In the genomic region with DNA sequence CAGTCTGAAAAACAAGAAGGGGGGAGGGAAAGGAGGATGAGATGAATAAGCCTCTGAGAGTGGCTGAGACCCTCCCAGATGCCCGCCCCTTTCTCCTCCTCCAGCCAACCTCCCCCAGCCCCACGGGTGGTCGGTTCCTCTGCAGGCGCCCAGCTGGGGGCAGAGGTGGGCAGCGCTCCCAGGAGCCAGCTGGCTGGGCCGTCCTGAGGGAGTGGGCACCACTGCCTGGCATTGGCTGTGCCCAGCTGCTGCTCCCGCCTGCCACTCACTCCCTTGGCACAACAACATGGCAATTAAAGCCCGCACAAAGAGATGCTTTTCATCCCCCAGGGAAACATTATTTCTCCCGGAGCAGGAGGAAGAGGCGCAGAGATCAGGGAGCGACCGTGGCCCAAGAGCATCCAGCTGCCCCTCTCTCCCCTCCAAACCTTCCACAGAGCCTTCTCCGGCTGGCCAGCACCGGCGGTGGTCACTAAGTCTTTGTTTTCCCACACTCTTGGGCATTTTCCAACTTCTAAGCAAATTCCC, we compare ENCODE assay signal across 11 cellular contexts.
DNase-seq lines count a peak whose midpoint lies in the region; ATAC-seq and TF ChIP-seq lines count a peak whose summit lies in the region.
"Had no signal": no experiment of that assay in that cellular context is flagged by ENCODE, and none has a peak within 500 bp of the region (broad histone marks: within the 10 kb centered on the region; RNA-seq: fewer than 3 reads in every experiment).

No MANE protein-coding gene starts in this region.

- H3K9me3 ChIP-seq in heart left ventricle = no peaks in the 10 kb centered on the region
- H3K9me3 ChIP-seq: Caco-2 had no signal

- no peak for TF ChIP-seq POLR2A in heart left ventricle (IDR thresholded peaks at IDR 0.05)

- ATAC-seq in heart left ventricle (peak in 3 of 4 donors; percentile 22 to 68 (median 43)), GM21447 (IDR thresholded peaks at IDR 0.05; ENCODE audit: unreplicated experiment) (no peak), GM21528 (IDR thresholded peaks at IDR 0.05; ENCODE audit: low FRiP score, unreplicated experiment) (no peak)
- ATAC-seq: PC-3; stimulated activated naive B cell treated with anti-CD40 and anti-IgM and Interleukin-4, amounts not matched to agents 10 μg/mL and 1 μg/mL and 100 μg/mL, for 72 hours had no signal

- 34 to 50% (median 38%) methylated on average over 13 to 15 of the region's 15 CpGs for WGBS in heart left ventricle, 4 donors

- CTCF ChIA-PET in GM10248 (lab: Yijun Ruan, JAX) = no interaction called here

- H3K4me3 ChIP-seq in heart left ventricle = peak overlapping the region in 2 of 12 donors; percentile 4 to 16

- H3K4me1 Mint-ChIP-seq in CD14-positive monocyte = peaks cover 12% of the 10 kb centered on the region

- TF ChIP-seq CTCF in heart left ventricle (IDR thresholded peaks at IDR 0.05) (no peak), GM10248 (IDR thresholded peaks at IDR 0.05; ENCODE audit: control extremely low read depth, extremely low read depth, low read depth, missing control alignments) (no peak), CD14-positive monocyte (IDR thresholded peaks at IDR 0.05) (no peak)

- H3K9me3 Mint-ChIP-seq in CD14-positive monocyte = no peaks in the 10 kb centered on the region
- H3K9me3 Mint-ChIP-seq: stimulated activated naive B cell treated with anti-CD40 and anti-IgM and Interleukin-4, amounts not matched to agents 10 μg/mL and 1 μg/mL and 100 μg/mL, for 72 hours had no signal

- H3K4me1 ChIP-seq in heart left ventricle = peaks cover 0 to 29% (median 12%) of the 10 kb centered on the region in 12 donors

- peaks cover 26 to 48% of the 10 kb centered on the region in 2 donors for H3K36me3 Mint-ChIP-seq in CD14-positive monocyte

- no peaks in the 10 kb centered on the region for H3K27me3 ChIP-seq in heart left ventricle

- peaks cover 0 to 3% (median 0%) of the 10 kb centered on the region in 3 donors for H3K27me3 Mint-ChIP-seq in CD14-positive monocyte (ENCODE audit: low read depth in 3 of 3)
- H3K27me3 Mint-ChIP-seq: stimulated activated naive B cell treated with anti-CD40 and anti-IgM and Interleukin-4, amounts not matched to agents 10 μg/mL and 1 μg/mL and 100 μg/mL, for 72 hours had no signal

- H3K36me3 ChIP-seq in heart left ventricle = peaks cover 0 to 30% (median 7%) of the 10 kb centered on the region in 9 donors

- POLR2A ChIA-PET in GM10248 (lab: Yijun Ruan, JAX) = no interaction called here

- no peak overlapping the region for H3K27ac Mint-ChIP-seq in CD14-positive monocyte
- H3K27ac Mint-ChIP-seq: stimulated activated naive B cell treated with anti-CD40 and anti-IgM and Interleukin-4, amounts not matched to agents 10 μg/mL and 1 μg/mL and 100 μg/mL, for 72 hours had no signal

- DNase-seq in ELF-1 (ENCODE audit: low read depth, low spot score) = peak; percentile 72
- peak; percentile 98 for DNase-seq in NCI-H69 (lab: John Stamatoyannopoulos, UW)
- no peak for DNase-seq in heart left ventricle
- peak; percentile 98 for DNase-seq in putamen (ENCODE audit: low spot score)
- DNase-seq in GM10248 (ENCODE audit: extremely low spot score) = no peak
- no peak for DNase-seq in CD14-positive monocyte (ENCODE audit: low spot score)
- DNase-seq: Caco-2; PC-3; stimulated activated naive B cell treated with anti-CD40 and anti-IgM and Interleukin-4, amounts not matched to agents 10 μg/mL and 1 μg/mL and 100 μg/mL, for 72 hours had no signal

- no peak overlapping the region for H3K4me3 Mint-ChIP-seq in CD14-positive monocyte
- H3K4me3 Mint-ChIP-seq: stimulated activated naive B cell treated with anti-CD40 and anti-IgM and Interleukin-4, amounts not matched to agents 10 μg/mL and 1 μg/mL and 100 μg/mL, for 72 hours had no signal

- peak overlapping the region in 10 of 12 donors; percentile 25 to 74 (median 47) for H3K27ac ChIP-seq in heart left ventricle

- intact Hi-C loops in heart left ventricle (cut with DNase I) = no loop called here
- intact Hi-C loops in CD14-positive monocyte (cut with micrococcal nuclease) = no loop called here

Comparison
In these comparisons a context has a peak if more than half of its experiments do, and no peak if none do; other contexts are left out.
1. DNase-seq: peak in ELF-1 (single experiment), NCI-H69 (single experiment) and putamen (single experiment); none in heart left ventricle (0 of 5), GM10248 (single experiment) and CD14-positive monocyte (single experiment).
2. ATAC-seq: peak in heart left ventricle (3 of 4); none in GM21447 (single experiment) and GM21528 (single experiment).